22 cellular contexts compared by ENCODE assay signal in genomic region chr13:113015826-113016525, GRCh38. TPM values are rescaled to one million over a fixed set of nuclear protein-coding genes. Genes with fewer than 3 reads are reported as not detected.
"Had no signal": no experiment of that assay in that cellular context is flagged by ENCODE, and none has a peak within 500 bp of the region (broad histone marks: within the 10 kb centered on the region; RNA-seq: fewer than 3 reads in every experiment).

No MANE protein-coding gene starts in this region.

- H3K9ac ChIP-seq: SK-N-SH had no signal

- H3K9me3 ChIP-seq: SK-N-SH had no signal

- DNase-seq: KBM-7, NCI-H1092, NCI-H1105 treated with DMSO at 0.1 percent for 48 hours, NCI-H1417 treated with DMSO at 0.1 percent for 48 hours, NCI-H146, NCI-H1694 treated with DMSO at 0.1 percent for 48 hours, NCI-H2029, NCI-H2081 treated with DMSO at 0.1 percent for 48 hours, NCI-H2171, NCI-H226, NCI-H446, NCI-H510A, NCI-H524 treated with DMSO at 0.1 percent for 48 hours, NCI-H69, NCI-H774, PC-3, SHP77, SK-N-SH, SW 1271 had no signal

- H3K27ac ChIP-seq: RWPE1 had no signal

- ATAC-seq: Panc1, PC-3 had no signal

RNA-seq across cellular contexts. Expression of gene MCF2L, which starts 47.0 kb away (rescaled TPM):
- total RNA-seq: MCF 10A had no signal
